Comparison of ENCODE assay signal across 10 cellular contexts in genomic region chr1:18939398-18940302, GRCh38. TPM values are rescaled to one million over a fixed set of nuclear protein-coding genes. Genes with fewer than 3 reads are reported as not detected.
DNase-seq lines count a peak whose midpoint lies in the region; ATAC-seq and TF ChIP-seq lines count a peak whose summit lies in the region.
"Had no signal": no experiment of that assay in that cellular context is flagged by ENCODE, and none has a peak within 500 bp of the region (broad histone marks: within the 10 kb centered on the region; RNA-seq: fewer than 3 reads in every experiment).

No MANE protein-coding gene starts in this region.

- WGBS in mesenchymal stem cell = 77% methylated on average over 6 of the region's 7 CpGs

- H2AFZ ChIP-seq in mesenchymal stem cell (ENCODE audit: low read depth, low read length) = no peak overlapping the region

- TF ChIP-seq CTCF in breast epithelium (IDR thresholded peaks at IDR 0.05) = no peak
- TF ChIP-seq CTCF in vagina (IDR thresholded peaks at IDR 0.05) = no peak

- H3K4me2 ChIP-seq in mesenchymal stem cell (ENCODE audit: low read length, poor library complexity, severe bottlenecking) = no peak overlapping the region

- no peak for TF ChIP-seq POLR2A in breast epithelium (IDR thresholded peaks at IDR 0.05)
- no peak for TF ChIP-seq POLR2A in vagina (IDR thresholded peaks at IDR 0.05)

- H3K18ac ChIP-seq in mesenchymal stem cell (ENCODE audit: low read depth in 1 of 2, low read length in 2 of 2) = peak overlapping the region; percentile 31 to 42

- no peak for DNase-seq in stimulated activated naive CD8-positive, alpha-beta T cell treated with anti-CD3 and anti-CD28 coated beads, Interleukin-15, Interleukin-2, amounts not matched to agents 100 U/mL and 50 U/mL, for 24 hours
- DNase-seq in breast epithelium (ENCODE audit: low spot score in 2 of 2) (no peak), mesenchymal stem cell (peak; percentile 66), vagina (ENCODE audit: extremely low spot score in 2 of 2) (no peak)
- DNase-seq in effector CD8-positive, alpha-beta T cell (lab: John Stamatoyannopoulos, UW) = no peak
- DNase-seq: colonic mucosa, heart left ventricle had no signal

- H3K27ac Mint-ChIP-seq in stimulated activated naive CD8-positive, alpha-beta T cell treated with anti-CD3 and anti-CD28 coated beads, Interleukin-15, Interleukin-2, amounts not matched to agents 100 ng/mL and 50 ng/mL, for 24 hours = peak overlapping the region; percentile 34

- intact Hi-C loops in breast epithelium (cut with DNase I; ENCODE audit: low total_unique reads) = no loop called here
- intact Hi-C loops in vagina (cut with DNase I) = loop anchor here (5.0 kb wide), 1 partner anchor 1848 kb away; the partner anchor contains the start of gene HP1BP3

- H2BK5ac ChIP-seq in mesenchymal stem cell (ENCODE audit: low read depth, low read length, poor library complexity, severe bottlenecking) = no peak overlapping the region

- H2BK120ac ChIP-seq in mesenchymal stem cell (ENCODE audit: low read depth, low read length) = no peak overlapping the region

- H3K36me3 ChIP-seq in breast epithelium = no peaks in the 10 kb centered on the region
- H3K36me3 ChIP-seq in mesenchymal stem cell (ENCODE audit: control insufficient read depth in 1 of 2, insufficient read depth in 2 of 2, low read depth in 1 of 2, low read length in 2 of 2) = peaks cover 0 to 2% of the 10 kb centered on the region in 2 experiments
- no peaks in the 10 kb centered on the region for H3K36me3 ChIP-seq in vagina
- H3K36me3 ChIP-seq: colonic mucosa, heart left ventricle had no signal

- no peak overlapping the region for H2BK15ac ChIP-seq in mesenchymal stem cell (ENCODE audit: low read depth, poor library complexity, severe bottlenecking)

- H3K27me3 Mint-ChIP-seq in stimulated activated naive CD8-positive, alpha-beta T cell treated with anti-CD3 and anti-CD28 coated beads, Interleukin-15, Interleukin-2, amounts not matched to agents 100 ng/mL and 50 ng/mL, for 24 hours = no peaks in the 10 kb centered on the region

- no peaks in the 10 kb centered on the region for H3K9me3 ChIP-seq in breast epithelium
- no peaks in the 10 kb centered on the region for H3K9me3 ChIP-seq in mesenchymal stem cell (ENCODE audit: control insufficient read depth, low read length)
- no peaks in the 10 kb centered on the region for H3K9me3 ChIP-seq in vagina
- H3K9me3 ChIP-seq: colonic mucosa, heart left ventricle had no signal

- H4K8ac ChIP-seq in mesenchymal stem cell (ENCODE audit: low read length) = no peak overlapping the region

- no peak overlapping the region for H3K4me3 Mint-ChIP-seq in stimulated activated naive CD8-positive, alpha-beta T cell treated with anti-CD3 and anti-CD28 coated beads, Interleukin-15, Interleukin-2, amounts not matched to agents 100 ng/mL and 50 ng/mL, for 24 hours

- H3K4me3 ChIP-seq in breast epithelium = no peak overlapping the region
- H3K4me3 ChIP-seq in mesenchymal stem cell (ENCODE audit: insufficient read depth in 1 of 2, low read depth in 1 of 2, low read length in 2 of 2) = peak overlapping the region in 1 of 2 experiments; percentile 20
- no peak overlapping the region for H3K4me3 ChIP-seq in vagina
- H3K4me3 ChIP-seq: colonic mucosa, heart left ventricle had no signal

- H3K9ac ChIP-seq in mesenchymal stem cell (ENCODE audit: low read length) = peak overlapping the region; percentile 42

- peak overlapping the region in 1 of 2 experiments; percentile 67 for H3K4ac ChIP-seq in mesenchymal stem cell (ENCODE audit: low read depth in 1 of 2, low read length in 2 of 2)

- no peak overlapping the region for H3K23ac ChIP-seq in mesenchymal stem cell (ENCODE audit: low read length in 2 of 2)

- no peak overlapping the region for H3K14ac ChIP-seq in mesenchymal stem cell (ENCODE audit: low read length in 2 of 2)

- no peaks in the 10 kb centered on the region for H3K36me3 Mint-ChIP-seq in stimulated activated naive CD8-positive, alpha-beta T cell treated with anti-CD3 and anti-CD28 coated beads, Interleukin-15, Interleukin-2, amounts not matched to agents 100 ng/mL and 50 ng/mL, for 24 hours (ENCODE audit: low read depth)

- H3K27ac ChIP-seq in breast epithelium (peak overlapping the region; percentile 75 to 80), mesenchymal stem cell (ENCODE audit: low read length, poor library complexity, severe bottlenecking) (no peak overlapping the region), vagina (peak overlapping the region; percentile 16)
- H3K27ac ChIP-seq: colonic mucosa had no signal

- no peaks in the 10 kb centered on the region for H3K9me3 Mint-ChIP-seq in stimulated activated naive CD8-positive, alpha-beta T cell treated with anti-CD3 and anti-CD28 coated beads, Interleukin-15, Interleukin-2, amounts not matched to agents 100 ng/mL and 50 ng/mL, for 24 hours

- ATAC-seq in stimulated activated naive CD8-positive, alpha-beta T cell treated with anti-CD3 and anti-CD28 coated beads, Interleukin-15, Interleukin-2, amounts not matched to agents 100 U/mL and 50 U/mL, for 24 hours = no peak
- no peak for ATAC-seq in GM18868 (IDR thresholded peaks at IDR 0.05; ENCODE audit: unreplicated experiment)
- no peak for ATAC-seq in GM19324 (IDR thresholded peaks at IDR 0.05; ENCODE audit: low FRiP score, unreplicated experiment)

- H2AK5ac ChIP-seq in mesenchymal stem cell (ENCODE audit: low read length, severe bottlenecking) = no peak overlapping the region

- no peaks in the 10 kb centered on the region for H3K27me3 ChIP-seq in breast epithelium
- no peaks in the 10 kb centered on the region for H3K27me3 ChIP-seq in mesenchymal stem cell (ENCODE audit: control insufficient read depth in 1 of 2, insufficient read depth in 1 of 2, low read length in 2 of 2)
- no peaks in the 10 kb centered on the region for H3K27me3 ChIP-seq in vagina
- H3K27me3 ChIP-seq: colonic mucosa, heart left ventricle had no signal

- peaks cover 27% of the 10 kb centered on the region for H3K79me1 ChIP-seq in mesenchymal stem cell (replicated peaks; ENCODE audit: low read length, poor library complexity, severe bottlenecking)

- H4K91ac ChIP-seq in mesenchymal stem cell (ENCODE audit: low read length) = peak overlapping the region; percentile 88

- peak overlapping the region; percentile 64 to 82 for H2BK12ac ChIP-seq in mesenchymal stem cell (ENCODE audit: low read length in 2 of 2)

- H3K4me1 Mint-ChIP-seq in stimulated activated naive CD8-positive, alpha-beta T cell treated with anti-CD3 and anti-CD28 coated beads, Interleukin-15, Interleukin-2, amounts not matched to agents 100 ng/mL and 50 ng/mL, for 24 hours (ENCODE audit: low read depth) = peaks cover 53% of the 10 kb centered on the region

- H3K4me1 ChIP-seq in breast epithelium (peaks cover 13 to 16% of the 10 kb centered on the region in 2 donors), mesenchymal stem cell (ENCODE audit: control insufficient read depth, insufficient read depth, low read depth, low read length) (peaks cover 61% of the 10 kb centered on the region), vagina (peaks cover 56% of the 10 kb centered on the region)

RNA-seq across cellular contexts. Expression of gene IFFO2, which starts 16.8 kb away (rescaled TPM):
- total RNA-seq in breast epithelium (10 to 100 TPM in 2 of 3 donors, 1 to 10 TPM in 1; 5.8 to 35.3 (median 34.4) TPM), vagina (34.6 TPM)
- 8.7 TPM for polyA plus RNA-seq in mesenchymal stem cell (2013, experiment 1 of 2)
- 8.3 TPM for polyA plus RNA-seq in mesenchymal stem cell (2013, experiment 2 of 2)

RNA-seq across cellular contexts. Expression of gene ALDH4A1, which starts 37.3 kb away (rescaled TPM):
- total RNA-seq in breast epithelium = 10 to 100 TPM; 15.7 to 81.0 (median 23.7) TPM
- polyA plus RNA-seq in mesenchymal stem cell (2013, experiment 1 of 2) = 7.7 TPM
- polyA plus RNA-seq in mesenchymal stem cell (2013, experiment 2 of 2) = 7.8 TPM
- 39.5 TPM for total RNA-seq in vagina
